In the genomic region with DNA sequence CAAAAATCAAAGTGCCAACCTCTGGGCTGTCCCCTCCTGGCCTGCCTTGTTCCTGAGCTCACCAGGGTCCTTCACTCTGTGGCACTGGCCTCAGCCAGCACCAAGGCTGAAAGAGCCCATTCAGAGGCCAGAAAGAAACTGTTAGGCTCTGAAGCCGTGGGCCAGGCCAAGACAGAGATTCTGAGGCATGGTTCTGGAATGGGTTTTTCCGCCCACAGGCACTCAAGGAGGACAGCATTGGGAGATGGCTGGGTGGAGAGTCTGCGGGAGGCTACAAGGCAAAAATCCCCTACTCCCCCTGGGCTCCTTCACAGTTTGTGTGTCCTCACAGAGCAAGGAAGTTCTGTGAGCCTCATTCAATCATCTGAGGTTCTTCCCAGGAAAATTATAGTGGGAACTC, we compare ENCODE assay signal across 16 cellular contexts. TPM values are rescaled to one million over a fixed set of nuclear protein-coding genes. Genes with fewer than 3 reads are reported as not detected.
A peak's percentile ranks its signal among the peaks of the same experiment; 100 is the strongest.
DNase-seq lines count a peak whose midpoint lies in the region; ATAC-seq and TF ChIP-seq lines count a peak whose summit lies in the region.
"Had no signal": no experiment of that assay in that cellular context is flagged by ENCODE, and none has a peak within 500 bp of the region (broad histone marks: within the 10 kb centered on the region; RNA-seq: fewer than 3 reads in every experiment).

No MANE protein-coding gene starts in this region.

- CTCF ChIA-PET in RWPE1 (lab: Yijun Ruan, JAX), result no interaction called here

- no peaks in the 10 kb centered on the region for H3K36me3 ChIP-seq in MM.1S (replicated peaks; ENCODE audit: insufficient read depth, low read length)

- H3K27ac ChIP-seq in RWPE1, result peak overlapping the region; percentile 7; the same call in 1 of the 2 replicates
- H3K27ac ChIP-seq in MM.1S (ENCODE audit: low read length), result no peak overlapping the region

- peaks cover 20% of the 10 kb centered on the region for H3K79me2 ChIP-seq in MM.1S (ENCODE audit: low read length)

- H3K4me3 ChIP-seq in AG09309 (ENCODE audit: control insufficient read depth, low read depth, low read length), result no peak overlapping the region
- no peak overlapping the region for H3K4me3 ChIP-seq in MM.1S (ENCODE audit: low read length)

- H3K36me3 Mint-ChIP-seq in progenitor cell of endocrine pancreas (ENCODE audit: insufficient read depth), result peaks cover 2% of the 10 kb centered on the region
- H3K36me3 Mint-ChIP-seq in type B pancreatic cell, result peaks cover 5% of the 10 kb centered on the region
- H3K36me3 Mint-ChIP-seq: activated naive CD8-positive, alpha-beta T cell treated with anti-CD3 and anti-CD28 coated beads for 36 hours had no signal

- POLR2A ChIA-PET in RWPE1 (lab: Yijun Ruan, JAX; ENCODE audit: low non-redundant PET), result interaction anchor here (0.6 kb wide), 1 partner anchor 23 kb away, joined by 5 read pairs; no protein-coding TSS in a partner anchor

- H3K9me3 Mint-ChIP-seq in progenitor cell of endocrine pancreas (ENCODE audit: low read depth) (no peaks in the 10 kb centered on the region), type B pancreatic cell (no peaks in the 10 kb centered on the region)
- H3K9me3 Mint-ChIP-seq: activated CD4-positive, alpha-beta T cell treated with anti-CD3 and anti-CD28 coated beads, Interleukin-2, amount 10 ng/mL, durations not matched to agents 7 days and 5 days; activated naive CD8-positive, alpha-beta T cell treated with anti-CD3 and anti-CD28 coated beads for 36 hours; CD4-positive, alpha-beta memory T cell; naive thymus-derived CD8-positive, alpha-beta T cell had no signal

- H3K9me2 ChIP-seq in MM.1S (replicated peaks; ENCODE audit: insufficient read depth, low read length), result no peaks in the 10 kb centered on the region

- H3K4me2 ChIP-seq in MM.1S (ENCODE audit: low read depth, low read length), result no peak overlapping the region

- peak; percentile 92 for ATAC-seq in omental fat pad (ENCODE audit: low FRiP score)
- ATAC-seq: naive thymus-derived CD8-positive, alpha-beta T cell had no signal

- H2AFZ ChIP-seq in MM.1S (ENCODE audit: low read length), result no peak overlapping the region

- DNase-seq in AG09309 (ENCODE audit: low read depth) (peak; percentile 55), RWPE1 (ENCODE audit: low spot score) (no peak), fibroblast of the conjunctiva (ENCODE audit: low read depth) (peak; percentile 28), omental fat pad (ENCODE audit: low spot score) (no peak), progenitor cell of endocrine pancreas (ENCODE audit: low spot score, unreplicated experiment) (no peak), UCSD-AML1 (lab: John Stamatoyannopoulos, UW; ENCODE audit: unreplicated experiment) (no peak), MM.1S (no peak), type B pancreatic cell (ENCODE audit: extremely low spot score, unreplicated experiment) (no peak)
- DNase-seq: activated CD4-positive, alpha-beta T cell treated with anti-CD3 and anti-CD28 coated beads, Interleukin-2, amount 10 ng/mL, durations not matched to agents 7 days and 5 days; activated naive CD8-positive, alpha-beta T cell treated with anti-CD3 and anti-CD28 coated beads for 36 hours; CD4-positive, alpha-beta memory T cell; naive thymus-derived CD8-positive, alpha-beta T cell; SHP77 treated with DMSO at 0.1 percent for 48 hours; stimulated activated CD4-positive, alpha-beta T cell treated with anti-CD3 and anti-CD28 coated beads, Interleukin-4, amount 100 ng/mL, for 4 hours had no signal

- H3K4me3 Mint-ChIP-seq in progenitor cell of endocrine pancreas (ENCODE audit: low read depth), result no peak overlapping the region
- H3K4me3 Mint-ChIP-seq in type B pancreatic cell, result no peak overlapping the region
- H3K4me3 Mint-ChIP-seq: activated CD4-positive, alpha-beta T cell treated with anti-CD3 and anti-CD28 coated beads, Interleukin-2, amount 10 ng/mL, durations not matched to agents 7 days and 5 days; activated naive CD8-positive, alpha-beta T cell treated with anti-CD3 and anti-CD28 coated beads for 36 hours; CD4-positive, alpha-beta memory T cell; naive thymus-derived CD8-positive, alpha-beta T cell had no signal

- H3K4me1 Mint-ChIP-seq in progenitor cell of endocrine pancreas (ENCODE audit: low read depth) (peaks cover 14% of the 10 kb centered on the region), type B pancreatic cell (ENCODE audit: unreplicated experiment) (peaks cover 11% of the 10 kb centered on the region)
- H3K4me1 Mint-ChIP-seq: activated CD4-positive, alpha-beta T cell treated with anti-CD3 and anti-CD28 coated beads, Interleukin-2, amount 10 ng/mL, durations not matched to agents 7 days and 5 days; activated naive CD8-positive, alpha-beta T cell treated with anti-CD3 and anti-CD28 coated beads for 36 hours had no signal

- no peaks in the 10 kb centered on the region for H3K9me3 ChIP-seq in MM.1S (replicated peaks; ENCODE audit: insufficient read depth, low read length)

- H3K9ac ChIP-seq in MM.1S (ENCODE audit: low read length), result no peak overlapping the region

- TF ChIP-seq CTCF in AG09309 (IDR thresholded peaks at IDR 0.05; ENCODE audit: control insufficient read depth, insufficient read depth, low read depth, low read length, missing control alignments), result no peak
- no peak for TF ChIP-seq CTCF in RWPE1 (conservative IDR thresholded peaks at IDR 0.05; ENCODE audit: low read depth)
- no peak for TF ChIP-seq CTCF in omental fat pad (IDR thresholded peaks at IDR 0.05)
- no peak for TF ChIP-seq CTCF in progenitor cell of endocrine pancreas (IDR thresholded peaks at IDR 0.05; ENCODE audit: unreplicated experiment)
- no peak for TF ChIP-seq CTCF in MM.1S (IDR thresholded peaks at IDR 0.05; ENCODE audit: low read length)
- no peak for TF ChIP-seq CTCF in type B pancreatic cell (conservative IDR thresholded peaks at IDR 0.05)

- no peaks in the 10 kb centered on the region for H3K4me1 ChIP-seq in MM.1S (ENCODE audit: low read length)

- H3K27me3 Mint-ChIP-seq in progenitor cell of endocrine pancreas, result no peaks in the 10 kb centered on the region
- H3K27me3 Mint-ChIP-seq in type B pancreatic cell, result no peaks in the 10 kb centered on the region
- H3K27me3 Mint-ChIP-seq: activated CD4-positive, alpha-beta T cell treated with anti-CD3 and anti-CD28 coated beads, Interleukin-2, amount 10 ng/mL, durations not matched to agents 7 days and 5 days; activated naive CD8-positive, alpha-beta T cell treated with anti-CD3 and anti-CD28 coated beads for 36 hours; CD4-positive, alpha-beta memory T cell; naive thymus-derived CD8-positive, alpha-beta T cell had no signal

- H3K27me3 ChIP-seq in MM.1S (replicated peaks; ENCODE audit: insufficient read depth, low read length), result no peaks in the 10 kb centered on the region

- H3F3A ChIP-seq in MM.1S (ENCODE audit: insufficient read depth, low read length), result no peaks in the 10 kb centered on the region; the same call in 1 of the 2 replicates

- H4K20me1 ChIP-seq in MM.1S (ENCODE audit: insufficient read depth, low read length), result no peaks in the 10 kb centered on the region

- H3K27ac Mint-ChIP-seq in progenitor cell of endocrine pancreas (no peak overlapping the region), type B pancreatic cell (no peak overlapping the region)
- H3K27ac Mint-ChIP-seq: activated CD4-positive, alpha-beta T cell treated with anti-CD3 and anti-CD28 coated beads, Interleukin-2, amount 10 ng/mL, durations not matched to agents 7 days and 5 days; activated naive CD8-positive, alpha-beta T cell treated with anti-CD3 and anti-CD28 coated beads for 36 hours had no signal

RNA-seq across cellular contexts. Expression of a gene that starts 31.7 kb away (rescaled TPM):
- total RNA-seq in omental fat pad (not detected), progenitor cell of endocrine pancreas (not detected in 2 replicates), type B pancreatic cell (ENCODE audit: low replicate concordance) (not detected in 2 replicates)
- total RNA-seq: activated CD4-positive, alpha-beta T cell treated with anti-CD3 and anti-CD28 coated beads, Interleukin-2, amount 10 ng/mL, durations not matched to agents 7 days and 5 days; activated naive CD8-positive, alpha-beta T cell treated with anti-CD3 and anti-CD28 coated beads for 36 hours; CD4-positive, alpha-beta memory T cell; frontal cortex; naive thymus-derived CD8-positive, alpha-beta T cell; ureter had no signal

RNA-seq across cellular contexts. Expression of a gene that starts 41.1 kb away (rescaled TPM):
- total RNA-seq in omental fat pad (10 to 100 TPM in 3 of 4 donors, 1 to 10 TPM in 1; 7.9 to 18.3 (median 11.3) TPM), progenitor cell of endocrine pancreas (16.7 and 17.0 TPM in 2 replicates), type B pancreatic cell (ENCODE audit: low replicate concordance) (17.6 and 22.4 TPM in 2 replicates)

Comparison
In these comparisons a context has a peak if more than half of its experiments do, and no peak if none do; other contexts are left out.
1. DNase-seq: peak in AG09309 (single experiment) and fibroblast of the conjunctiva (single experiment); none in RWPE1 (single experiment), omental fat pad (single experiment), progenitor cell of endocrine pancreas (single experiment), UCSD-AML1 (single experiment), MM.1S (single experiment) and type B pancreatic cell (single experiment).